ENCODE assay signal across 14 cellular contexts in genomic region chr15:58520936-58521292, GRCh38.
DNase-seq lines count a peak whose midpoint lies in the region; ATAC-seq and TF ChIP-seq lines count a peak whose summit lies in the region.
"Had no signal": no experiment of that assay in that cellular context is flagged by ENCODE, and none has a peak within 500 bp of the region (broad histone marks: within the 10 kb centered on the region; RNA-seq: fewer than 3 reads in every experiment).

No MANE protein-coding gene starts in this region.

- H3K56ac ChIP-seq in IMR-90 (ENCODE audit: extremely low read depth, insufficient read depth, low read length) = no peak overlapping the region

- H3K79me1 ChIP-seq in IMR-90 (ENCODE audit: low read depth in 1 of 2, low read length in 2 of 2) (no peaks in the 10 kb centered on the region), mesenchymal stem cell (replicated peaks; ENCODE audit: low read length, poor library complexity, severe bottlenecking) (no peaks in the 10 kb centered on the region)

- H3K9ac ChIP-seq in IMR-90 (ENCODE audit: low read depth, low read length) (no peak overlapping the region), mesenchymal stem cell (ENCODE audit: low read length) (no peak overlapping the region)

- no peaks in the 10 kb centered on the region for H3K27me3 ChIP-seq in BE2C
- no peaks in the 10 kb centered on the region for H3K27me3 ChIP-seq in IMR-90 (ENCODE audit: control insufficient read depth, insufficient read depth, low read length)
- no peaks in the 10 kb centered on the region for H3K27me3 ChIP-seq in brain microvascular endothelial cell (replicated peaks)
- H3K27me3 ChIP-seq in mesenchymal stem cell (ENCODE audit: control insufficient read depth in 1 of 2, insufficient read depth in 1 of 2, low read length in 2 of 2) = no peaks in the 10 kb centered on the region

- no peaks in the 10 kb centered on the region for H4K20me1 ChIP-seq in IMR-90 (ENCODE audit: insufficient read depth, low read length)

- H3K14ac ChIP-seq in IMR-90 (replicated peaks; ENCODE audit: low read depth, low read length) (peak overlapping the region; percentile 69), mesenchymal stem cell (ENCODE audit: low read length in 2 of 2) (no peak overlapping the region)

- no peaks in the 10 kb centered on the region for H3K9me3 ChIP-seq in BE2C
- no peaks in the 10 kb centered on the region for H3K9me3 ChIP-seq in IMR-90 (ENCODE audit: control insufficient read depth, insufficient read depth, low read length)
- H3K9me3 ChIP-seq in mesenchymal stem cell (ENCODE audit: control insufficient read depth, low read length) = no peaks in the 10 kb centered on the region

- peak overlapping the region; percentile 27; the same call in 1 of the 2 replicates for H4K5ac ChIP-seq in IMR-90 (ENCODE audit: low read depth, low read length)

- peaks cover 18% of the 10 kb centered on the region for H3K9me1 ChIP-seq in IMR-90 (ENCODE audit: insufficient read depth, low read length)

- peak overlapping the region in 1 of 2 experiments; percentile 45 for H2BK12ac ChIP-seq in mesenchymal stem cell (ENCODE audit: low read length in 2 of 2)

- intact Hi-C loops in IMR-90 (cut with micrococcal nuclease) = no loop called here

- CTCF ChIA-PET in IMR-90 (lab: Yijun Ruan, JAX) = no interaction called here

- peak overlapping the region; percentile 91 for H2AFZ ChIP-seq in IMR-90 (replicated peaks; ENCODE audit: low read length, poor library complexity)
- no peak overlapping the region for H2AFZ ChIP-seq in mesenchymal stem cell (ENCODE audit: low read depth, low read length)

- TF ChIP-seq CTCF in BE2C (IDR thresholded peaks at IDR 0.05; ENCODE audit: low read depth, low read length) (no peak), IMR-90 (conservative IDR thresholded peaks at IDR 0.05; ENCODE audit: low read depth, low read length) (no peak), brain microvascular endothelial cell (IDR thresholded peaks at IDR 0.05; ENCODE audit: low read depth, low read length, missing control alignments) (no peak)

- in situ Hi-C loops in IMR-90 (cut with MboI; ENCODE audit: low sequenced_read_pairs) (no loop called here), brain microvascular endothelial cell (cut with HindIII; ENCODE audit: low pct_ligation_motif_present, low sequenced_read_pairs) (no loop called here)

- H3K18ac ChIP-seq in IMR-90 (ENCODE audit: low read depth, low read length) (peak overlapping the region; percentile 43; the same call in 1 of the 2 replicates), mesenchymal stem cell (ENCODE audit: low read depth in 1 of 2, low read length in 2 of 2) (peak overlapping the region; percentile 1 to 59)

- TF ChIP-seq RAD21 in IMR-90 (IDR thresholded peaks at IDR 0.05; ENCODE audit: low read length) = no peak

- H3K27ac ChIP-seq in IMR-90 (ENCODE audit: insufficient read depth, low read length) (no peak overlapping the region), brain microvascular endothelial cell (peak overlapping the region; percentile 12), mesenchymal stem cell (ENCODE audit: low read length, poor library complexity, severe bottlenecking) (peak overlapping the region; percentile 51)

- H2BK5ac ChIP-seq in IMR-90 (ENCODE audit: low read depth, low read length, poor library complexity, severe bottlenecking) (no peak overlapping the region), mesenchymal stem cell (ENCODE audit: low read depth, low read length, poor library complexity, severe bottlenecking) (peak overlapping the region; percentile 19)

- WGBS in IMR-90 (ENCODE audit: extremely low coverage in 2 of 2, insufficient read length in 1 of 2), 2 experiments = 85% methylated on average over 2 of the region's 4 CpGs; no CpG with 5 or more reads in 1 of the 2 experiments
- 86% methylated on average over 4 of the region's 4 CpGs for WGBS in mesenchymal stem cell

- DNase-seq in BE2C = no peak
- no peak for DNase-seq in IMR-90
- DNase-seq in brain microvascular endothelial cell = no peak
- no peak for DNase-seq in mesenchymal stem cell
- DNase-seq in AG08396 (ENCODE audit: low spot score) = no peak
- no peak for DNase-seq in DMS79 (lab: John Stamatoyannopoulos, UW)
- DNase-seq in NCI-H345 (lab: John Stamatoyannopoulos, UW) = no peak
- DNase-seq: activated CD8-positive, alpha-beta memory T cell treated with anti-CD3 and anti-CD28 coated beads, Interleukin-2, amount 10 ng/mL, durations not matched to agents 7 days and 5 days; glutamatergic neuron; GOT3; stimulated activated CD4-positive, alpha-beta T cell treated with anti-CD3 and anti-CD28 coated beads, Interleukin-1b, Interleukin-23, amount 100 ng/mL, for 48 hours; stimulated activated naive CD4-positive, alpha-beta T cell had no signal

- H3K23ac ChIP-seq in IMR-90 (ENCODE audit: low read depth, low read length) = no peak overlapping the region
- H3K23ac ChIP-seq in mesenchymal stem cell (ENCODE audit: low read length in 2 of 2) = no peak overlapping the region

- TF ChIP-seq POLR2A in IMR-90 (IDR thresholded peaks at IDR 0.05; ENCODE audit: low read depth, low read length) = no peak

- H3K36me3 ChIP-seq in BE2C (no peaks in the 10 kb centered on the region), IMR-90 (ENCODE audit: control insufficient read depth, insufficient read depth, low read length) (no peaks in the 10 kb centered on the region), brain microvascular endothelial cell (replicated peaks) (no peaks in the 10 kb centered on the region), mesenchymal stem cell (ENCODE audit: control insufficient read depth in 1 of 2, insufficient read depth in 2 of 2, low read depth in 1 of 2, low read length in 2 of 2) (no peaks in the 10 kb centered on the region)

- H4K91ac ChIP-seq in IMR-90 (ENCODE audit: insufficient read depth, low read depth, low read length) = peak overlapping the region; percentile 78
- H4K91ac ChIP-seq in mesenchymal stem cell (ENCODE audit: low read length) = peak overlapping the region; percentile 20

- H4K8ac ChIP-seq in IMR-90 (ENCODE audit: low read depth in 2 of 2, low read length in 2 of 2) = peak overlapping the region; percentile 54 to 73; a peak in 3 of 4 replicates
- peak overlapping the region; percentile 92 for H4K8ac ChIP-seq in mesenchymal stem cell (ENCODE audit: low read length)

- H2BK15ac ChIP-seq in IMR-90 (ENCODE audit: low read depth, low read length) = peak overlapping the region; percentile 68; the same call in 2 of the 3 replicates
- no peak overlapping the region for H2BK15ac ChIP-seq in mesenchymal stem cell (ENCODE audit: low read depth, poor library complexity, severe bottlenecking)

- H3K4me1 ChIP-seq in BE2C = peaks cover 31% of the 10 kb centered on the region
- H3K4me1 ChIP-seq in IMR-90 (ENCODE audit: control insufficient read depth, insufficient read depth, low read length) = peaks cover 8% of the 10 kb centered on the region
- H3K4me1 ChIP-seq in mesenchymal stem cell (ENCODE audit: control insufficient read depth, insufficient read depth, low read depth, low read length) = peaks cover 25% of the 10 kb centered on the region

- POLR2A ChIA-PET in IMR-90 (lab: Charles Lee; ENCODE audit: unreplicated experiment) = no interaction called here

- dilution Hi-C loops in IMR-90 (cut with HindIII; ENCODE audit: low sequenced_read_pairs, unreplicated experiment) = no loop called here

- H2AK9ac ChIP-seq in IMR-90 (replicated peaks; ENCODE audit: low read depth, low read length, poor library complexity) = peak overlapping the region; percentile 89

- no peak overlapping the region for H3K4me2 ChIP-seq in IMR-90 (ENCODE audit: low read depth, low read length)
- no peak overlapping the region for H3K4me2 ChIP-seq in mesenchymal stem cell (ENCODE audit: low read length, poor library complexity, severe bottlenecking)

- H2BK120ac ChIP-seq in IMR-90 (ENCODE audit: low read depth, low read length) (peak overlapping the region; percentile 89), mesenchymal stem cell (ENCODE audit: low read depth, low read length) (no peak overlapping the region)

- peak overlapping the region; percentile 85 for H2AK5ac ChIP-seq in IMR-90 (ENCODE audit: low read depth, low read length)
- H2AK5ac ChIP-seq in mesenchymal stem cell (ENCODE audit: low read length, severe bottlenecking) = peak overlapping the region; percentile 49

- H3K4ac ChIP-seq in IMR-90 (ENCODE audit: low read depth, low read length) = peak overlapping the region; percentile 77
- no peak overlapping the region for H3K4ac ChIP-seq in mesenchymal stem cell (ENCODE audit: low read depth in 1 of 2, low read length in 2 of 2)

- peak overlapping the region; percentile 28 for H3K4me3 ChIP-seq in BE2C (ENCODE audit: low read depth, low read length)
- no peak overlapping the region for H3K4me3 ChIP-seq in IMR-90 (ENCODE audit: insufficient read depth, low read depth, low read length)
- H3K4me3 ChIP-seq in brain microvascular endothelial cell (ENCODE audit: low read depth, low read length) = no peak overlapping the region
- H3K4me3 ChIP-seq in mesenchymal stem cell (ENCODE audit: insufficient read depth in 1 of 2, low read depth in 1 of 2, low read length in 2 of 2) = no peak overlapping the region
- H3K4me3 ChIP-seq: lung had no signal

- BruUV-seq in IMR-90 (replicated peaks; lab: Mats Ljungman, UMichigan) = no TSS peak

- ATAC-seq in IMR-90 (ENCODE audit: low read depth) (no peak), HG03139 (IDR thresholded peaks at IDR 0.05; ENCODE audit: unreplicated experiment) (no peak)
- ATAC-seq: activated CD8-positive, alpha-beta memory T cell treated with anti-CD3 and anti-CD28 coated beads, Interleukin-2, amount 10 ng/mL, durations not matched to agents 7 days and 5 days had no signal

- H2BK20ac ChIP-seq in IMR-90 (ENCODE audit: low read depth, low read length) = peak overlapping the region; percentile 78

TF ChIP-seq in IMR-90, 13 proteins besides CTCF, POLR2A, EP300 and RAD21:
- no peak for TF ChIP-seq SMC3 (IDR thresholded peaks at IDR 0.05; ENCODE audit: low read depth, low read length)
- no peak for TF ChIP-seq FOS (IDR thresholded peaks at IDR 0.05; ENCODE audit: low read depth, low read length)
- no peak for TF ChIP-seq RCOR1 (IDR thresholded peaks at IDR 0.05; ENCODE audit: insufficient replicate concordance, low read length)
- no peak for TF ChIP-seq NFE2L2 (IDR thresholded peaks at IDR 0.05; ENCODE audit: low read depth, low read length)
- no peak for TF ChIP-seq MXI1 (IDR thresholded peaks at IDR 0.05; ENCODE audit: borderline replicate concordance, low read depth, low read length)
- TF ChIP-seq ELK1 (IDR thresholded peaks at IDR 0.05; ENCODE audit: borderline replicate concordance, low read depth, low read length) = no peak
